In genomic region chr1:156583821-156584622, GRCh38 we compare ENCODE assay signal across 1 cellular context.
TF ChIP-seq lines count a peak whose summit lies in the region.

No MANE protein-coding gene starts in this region.

TF ChIP-seq in endothelial cell of umbilical vein, 7 proteins besides CTCF, POLR2A, EP300 and RAD21:
- TF ChIP-seq POLR2AphosphoS5 (IDR thresholded peaks at IDR 0.05; ENCODE audit: insufficient read depth, low read depth, low read length) (no peak), MYC (IDR thresholded peaks at IDR 0.05; ENCODE audit: low read depth, low read length) (no peak), GATA2 (IDR thresholded peaks at IDR 0.05; ENCODE audit: insufficient read depth, insufficient read length, low read depth, low read length) (no peak), FOS (IDR thresholded peaks at IDR 0.05; ENCODE audit: borderline replicate concordance, insufficient read depth, low read length) (no peak), JUN (IDR thresholded peaks at IDR 0.05; ENCODE audit: borderline replicate concordance, insufficient read depth, insufficient read length, low read depth) (no peak), MAX (IDR thresholded peaks at IDR 0.05; ENCODE audit: insufficient read depth, insufficient read length) (no peak), EZH2 (IDR thresholded peaks at IDR 0.05; ENCODE audit: borderline replicate concordance, low read depth, low read length, severe bottlenecking) (no peak)
TF ChIP-seq in endothelial cell of umbilical vein: peak in this region for 0.
